ENCODE assay signal across 8 cellular contexts in genomic region chr11:57345555-57346151, GRCh38. TPM values are rescaled to one million over a fixed set of nuclear protein-coding genes. Genes with fewer than 3 reads are reported as not detected.
DNase-seq lines count a peak whose midpoint lies in the region; ATAC-seq and TF ChIP-seq lines count a peak whose summit lies in the region.

No MANE protein-coding gene starts in this region.

- no peak overlapping the region for H3K9ac ChIP-seq in parathyroid adenoma

- TF ChIP-seq POLR2A in gastroesophageal sphincter (IDR thresholded peaks at IDR 0.05) (no peak), vagina (IDR thresholded peaks at IDR 0.05) (no peak)

- H3K27me3 ChIP-seq in RWPE2 (ENCODE audit: insufficient read depth, poor library complexity, severe bottlenecking) (no peaks in the 10 kb centered on the region), gastroesophageal sphincter (peaks cover 4% of the 10 kb centered on the region), parathyroid adenoma (ENCODE audit: control insufficient read depth, insufficient read depth, low read length) (no peaks in the 10 kb centered on the region), vagina (no peaks in the 10 kb centered on the region)

- TF ChIP-seq EP300 in gastroesophageal sphincter (IDR thresholded peaks at IDR 0.05), result no peak

- no peak overlapping the region for H3K4me3 ChIP-seq in RWPE2 (ENCODE audit: severe bottlenecking)
- H3K4me3 ChIP-seq in gastroesophageal sphincter, result no peak overlapping the region
- H3K4me3 ChIP-seq in parathyroid adenoma (ENCODE audit: low read depth, low read length), result no peak overlapping the region
- H3K4me3 ChIP-seq in vagina, result no peak overlapping the region

- WGBS in gastroesophageal sphincter (ENCODE audit: low coverage in 1 of 2), 2 donors, result 5 to 22% methylated on average over 4 to 6 of the region's 11 CpGs

- no peak overlapping the region for H2AFZ ChIP-seq in parathyroid adenoma

- intact Hi-C loops in vagina (cut with DNase I), result loop anchor here (10.0 kb wide), 2 partner anchors 149 to 179 kb away; no protein-coding TSS in a partner anchor

- no peaks in the 10 kb centered on the region for H3K9me3 ChIP-seq in RWPE2 (ENCODE audit: severe bottlenecking)
- no peaks in the 10 kb centered on the region for H3K9me3 ChIP-seq in gastroesophageal sphincter
- no peaks in the 10 kb centered on the region for H3K9me3 ChIP-seq in parathyroid adenoma (ENCODE audit: control insufficient read depth, low read length)
- no peaks in the 10 kb centered on the region for H3K9me3 ChIP-seq in vagina

- peak; percentile 83 for DNase-seq in DMS 273 (lab: John Stamatoyannopoulos, UW; ENCODE audit: unreplicated experiment)
- DNase-seq in Kasumi-1 (lab: John Stamatoyannopoulos, UW), result peak; percentile 70 to 80
- DNase-seq in RWPE2 (ENCODE audit: low spot score), result no peak
- peak; percentile 87 for DNase-seq in activated effector memory CD4-positive, alpha-beta T cell treated with anti-CD3 and anti-CD28 coated beads, Interleukin-2, amount 50 U/mL, for 16 hours
- DNase-seq in vagina (ENCODE audit: extremely low spot score in 2 of 2), result no peak

- H3K4me2 ChIP-seq in parathyroid adenoma (ENCODE audit: low read length), result no peak overlapping the region

- no peaks in the 10 kb centered on the region for H3K4me1 ChIP-seq in RWPE2 (ENCODE audit: insufficient read depth, poor library complexity, severe bottlenecking)
- peaks cover 0 to 17% (median 3%) of the 10 kb centered on the region in 3 donors for H3K4me1 ChIP-seq in gastroesophageal sphincter
- no peaks in the 10 kb centered on the region for H3K4me1 ChIP-seq in parathyroid adenoma
- peaks cover 7% of the 10 kb centered on the region for H3K4me1 ChIP-seq in vagina

- peak; percentile 76 for ATAC-seq in GM21526 (IDR thresholded peaks at IDR 0.05; ENCODE audit: low FRiP score, unreplicated experiment)
- peak; percentile 76 for ATAC-seq in RWPE2 (ENCODE audit: low read depth)
- ATAC-seq in gastroesophageal sphincter, result peak; percentile 53

- H3K36me3 ChIP-seq in RWPE2 (ENCODE audit: low read depth) (no peaks in the 10 kb centered on the region), gastroesophageal sphincter (no peaks in the 10 kb centered on the region), parathyroid adenoma (ENCODE audit: control insufficient read depth, insufficient read depth, low read length) (no peaks in the 10 kb centered on the region), vagina (no peaks in the 10 kb centered on the region)

- TF ChIP-seq CTCF in RWPE2 (IDR thresholded peaks at IDR 0.05; ENCODE audit: poor library complexity, severe bottlenecking) (peak; percentile 78), gastroesophageal sphincter (IDR thresholded peaks at IDR 0.05) (peak in 3 of 4 experiments; percentile 53 to 90 (median 68)), parathyroid adenoma (IDR thresholded peaks at IDR 0.05) (peak; percentile 60), vagina (IDR thresholded peaks at IDR 0.05) (peak; percentile 23 to 67 (median 54))

- no peaks in the 10 kb centered on the region for H3K79me2 ChIP-seq in parathyroid adenoma

- H3K27ac ChIP-seq in RWPE2 (ENCODE audit: poor library complexity, severe bottlenecking) (no peak overlapping the region), gastroesophageal sphincter (no peak overlapping the region), parathyroid adenoma (no peak overlapping the region), vagina (no peak overlapping the region)

RNA-seq across cellular contexts. Expression of gene P2RX3, which starts 7.5 kb away (rescaled TPM):
- total RNA-seq in gastroesophageal sphincter (under 1 TPM in 1 of 4 donors, not detected in 3; 0.69 TPM), vagina (not detected)

RNA-seq across cellular contexts. Expression of gene SSRP1, which starts 10.0 kb away (rescaled TPM):
- 100 to 1,000 TPM in 1 of 4 donors, 10 to 100 TPM in 3; 66.0 to 101 (median 79.8) TPM for total RNA-seq in gastroesophageal sphincter
- 85.4 TPM for total RNA-seq in vagina

RNA-seq across cellular contexts. Expression of gene TNKS1BP1, which starts 20.9 kb away (rescaled TPM):
- total RNA-seq in gastroesophageal sphincter (100 to 1,000 TPM in 2 of 4 donors, 10 to 100 TPM in 2; 95.6 to 130 (median 108) TPM), vagina (159 TPM)

RNA-seq across cellular contexts. Expression of gene PRG3, which starts 35.3 kb away (rescaled TPM):
- not detected for total RNA-seq in gastroesophageal sphincter
- not detected for total RNA-seq in vagina

RNA-seq across cellular contexts. Expression of gene PRG2, which starts 44.8 kb away (rescaled TPM):
- total RNA-seq in gastroesophageal sphincter (not detected), vagina (not detected)

Comparison
In these comparisons a context has a peak if more than half of its experiments do, and no peak if none do; other contexts are left out.
1. DNase-seq: peak in DMS 273 (single experiment), Kasumi-1 (2 of 2) and activated effector memory CD4-positive, alpha-beta T cell treated with anti-CD3 and anti-CD28 coated beads, Interleukin-2, amount 50 U/mL, for 16 hours (single experiment); none in RWPE2 (single experiment) and vagina (0 of 2).
2. Peak in every context shown above with its lines, with median percentiles within 50 percentile points of each other: ATAC-seq and CTCF ChIP-seq.